In genomic region chr20:34709836-34710567, GRCh38 we compare ENCODE assay signal across 8 cellular contexts. TPM values are rescaled to one million over a fixed set of nuclear protein-coding genes. Genes with fewer than 3 reads are reported as not detected.
DNase-seq lines count a peak whose midpoint lies in the region; ATAC-seq, FAIRE-seq and TF ChIP-seq lines count a peak whose summit lies in the region.

No MANE protein-coding gene starts in this region.

- intact Hi-C loops in activated T-helper 1 cell treated with anti-CD3 and anti-CD28 coated beads, Interleukin-12 subunit alpha, Interleukin-12 subunit beta, Interleukin-2, Interleukin-4 antibody, amounts not matched to agents 30 ng/mL and 10 ng/mL and 1 ng/mL, durations not matched to agents 14 hours and 24 hours and 36 hours (cut with micrococcal nuclease): loop anchor here (1.0 to 10.0 kb wide), 12 partner anchors 9 to 951 kb away; partner anchors contain the start of genes AHCY, ITCH, MAP1LC3A and MMP24OS

- H3K4me1 Mint-ChIP-seq in activated T-helper 1 cell treated with anti-CD3 and anti-CD28 coated beads, Interleukin-12 subunit alpha, Interleukin-12 subunit beta, Interleukin-2, Interleukin-4 antibody, amounts not matched to agents 30 ng/mL and 10 ng/mL and 1 ng/mL, durations not matched to agents 14 hours and 24 hours and 36 hours (ENCODE audit: low read depth): peaks cover 40% of the 10 kb centered on the region

- DNase-seq in AG20443 (ENCODE audit: low spot score) (peak; percentile 86), GM12891 (ENCODE audit: insufficient read length, low spot score) (peak; percentile 52), NCI-H2081 (lab: John Stamatoyannopoulos, UW) (peak; percentile 51 to 78), germinal center (ENCODE audit: low spot score) (peak; percentile 85), omental fat pad (ENCODE audit: low spot score) (no peak), NCI-H524 (lab: John Stamatoyannopoulos, UW) (no peak)
- DNase-seq in activated T-helper 1 cell treated with anti-CD3 and anti-CD28 coated beads, Interleukin-12 subunit alpha, Interleukin-12 subunit beta, Interleukin-2, Interleukin-4 antibody, amounts not matched to agents 30 ng/mL and 10 ng/mL and 1 ng/mL, durations not matched to agents 14 hours and 24 hours and 36 hours (ENCODE audit: low spot score): no peak

- TF ChIP-seq POLR2A in GM12891 (IDR thresholded peaks at IDR 0.05; ENCODE audit: low read depth, low read length): no peak

- ATAC-seq in HG02884 (IDR thresholded peaks at IDR 0.05; ENCODE audit: unreplicated experiment) (peak; percentile 35), omental fat pad (ENCODE audit: low FRiP score) (peak; percentile 3)

- H3K9me3 Mint-ChIP-seq in activated T-helper 1 cell treated with anti-CD3 and anti-CD28 coated beads, Interleukin-12 subunit alpha, Interleukin-12 subunit beta, Interleukin-2, Interleukin-4 antibody, amounts not matched to agents 30 ng/mL and 10 ng/mL and 1 ng/mL, durations not matched to agents 14 hours and 24 hours and 36 hours: no peaks in the 10 kb centered on the region

- H3K27me3 Mint-ChIP-seq in activated T-helper 1 cell treated with anti-CD3 and anti-CD28 coated beads, Interleukin-12 subunit alpha, Interleukin-12 subunit beta, Interleukin-2, Interleukin-4 antibody, amounts not matched to agents 30 ng/mL and 10 ng/mL and 1 ng/mL, durations not matched to agents 14 hours and 24 hours and 36 hours (ENCODE audit: insufficient read depth): peaks cover 8% of the 10 kb centered on the region

- no peak for FAIRE-seq in GM12891 (lab: Jason Lieb, UNC)

- peaks cover 11% of the 10 kb centered on the region for H3K36me3 Mint-ChIP-seq in activated T-helper 1 cell treated with anti-CD3 and anti-CD28 coated beads, Interleukin-12 subunit alpha, Interleukin-12 subunit beta, Interleukin-2, Interleukin-4 antibody, amounts not matched to agents 30 ng/mL and 10 ng/mL and 1 ng/mL, durations not matched to agents 14 hours and 24 hours and 36 hours (ENCODE audit: low read depth)

- peak overlapping the region; percentile 84 for H3K27ac Mint-ChIP-seq in activated T-helper 1 cell treated with anti-CD3 and anti-CD28 coated beads, Interleukin-12 subunit alpha, Interleukin-12 subunit beta, Interleukin-2, Interleukin-4 antibody, amounts not matched to agents 30 ng/mL and 10 ng/mL and 1 ng/mL, durations not matched to agents 14 hours and 24 hours and 36 hours

- no peak for TF ChIP-seq CTCF in omental fat pad (IDR thresholded peaks at IDR 0.05)

- peak overlapping the region; percentile 85 for H3K4me3 Mint-ChIP-seq in activated T-helper 1 cell treated with anti-CD3 and anti-CD28 coated beads, Interleukin-12 subunit alpha, Interleukin-12 subunit beta, Interleukin-2, Interleukin-4 antibody, amounts not matched to agents 30 ng/mL and 10 ng/mL and 1 ng/mL, durations not matched to agents 14 hours and 24 hours and 36 hours

TF ChIP-seq in GM12891, 5 proteins besides CTCF, POLR2A, EP300 and RAD21:
- TF ChIP-seq POLR2AphosphoS5 (IDR thresholded peaks at IDR 0.05; ENCODE audit: low read depth, low read length) (no peak; the same call in 1 of the 2 replicates), PAX5 (IDR thresholded peaks at IDR 0.05; ENCODE audit: insufficient read depth, low read length, severe bottlenecking) (no peak), TAF1 (IDR thresholded peaks at IDR 0.05; ENCODE audit: low read depth, low read length) (no peak)

RNA-seq across cellular contexts. Expression of gene TP53INP2, which starts 5.9 kb away (rescaled TPM):
- polyA plus RNA-seq in GM12891 (2012; ENCODE audit: low read depth, missing spikeins): 7.6 TPM
- 3.2 and 3.5 TPM in 2 replicates for total RNA-seq in activated T-helper 1 cell treated with anti-CD3 and anti-CD28 coated beads, Interleukin-12 subunit alpha, Interleukin-12 subunit beta, Interleukin-2, Interleukin-4 antibody, amounts not matched to agents 30 ng/mL and 10 ng/mL and 1 ng/mL, durations not matched to agents 14 hours and 24 hours and 36 hours
- total RNA-seq in omental fat pad: 10 to 100 TPM in 3 of 4 donors, 1 to 10 TPM in 1; 8.6 to 19.7 (median 15.1) TPM

RNA-seq across cellular contexts. Expression of gene PIGU, which starts 33.1 kb away (rescaled TPM):
- polyA plus RNA-seq in GM12891 (2012; ENCODE audit: low read depth, missing spikeins): 13.6 TPM
- 24.8 and 25.9 TPM in 2 replicates for total RNA-seq in activated T-helper 1 cell treated with anti-CD3 and anti-CD28 coated beads, Interleukin-12 subunit alpha, Interleukin-12 subunit beta, Interleukin-2, Interleukin-4 antibody, amounts not matched to agents 30 ng/mL and 10 ng/mL and 1 ng/mL, durations not matched to agents 14 hours and 24 hours and 36 hours
- 10 to 100 TPM; 10.2 to 16.8 (median 14.2) TPM for total RNA-seq in omental fat pad

Comparison
In these comparisons a context has a peak if more than half of its experiments do, and no peak if none do; other contexts are left out.
1. DNase-seq: peak in AG20443 (single experiment), GM12891 (single experiment), NCI-H2081 (2 of 2) and germinal center (single experiment); none in activated T-helper 1 cell treated with anti-CD3 and anti-CD28 coated beads, Interleukin-12 subunit alpha, Interleukin-12 subunit beta, Interleukin-2, Interleukin-4 antibody, amounts not matched to agents 30 ng/mL and 10 ng/mL and 1 ng/mL, durations not matched to agents 14 hours and 24 hours and 36 hours (single experiment), omental fat pad (single experiment) and NCI-H524 (0 of 2).